ENCODE assay signal across 12 cellular contexts in genomic region chr12:49641748-49642369, GRCh38. TPM values are rescaled to one million over a fixed set of nuclear protein-coding genes. Genes with fewer than 3 reads are reported as not detected.
"Had no signal": no experiment of that assay in that cellular context is flagged by ENCODE, and none has a peak within 500 bp of the region (broad histone marks: within the 10 kb centered on the region; RNA-seq: fewer than 3 reads in every experiment).

No MANE protein-coding gene starts in this region.

- ATAC-seq: SK-N-SH treated with all-trans-retinoic acid at 6 μM for 48 hours, WTC11 had no signal

- H3K9me3 ChIP-seq: left ventricle myocardium inferior, sigmoid colon, transverse colon had no signal

- H3K36me3 ChIP-seq: transverse colon had no signal

- DNase-seq: activated CD4-positive, alpha-beta T cell treated with anti-CD3 and anti-CD28 coated beads, Interleukin-2, amount 50 U/mL, for 1 hour; activated CD8-positive, alpha-beta memory T cell treated with anti-CD3 and anti-CD28 coated beads for 24 hours; cerebellar nuclear complex; left ventricle myocardium inferior; nephron progenitor cell; sigmoid colon; stimulated activated CD4-positive, alpha-beta T cell treated with anti-CD3 and anti-CD28 coated beads, Interleukin-2, amount 100 ng/mL, for 48 hours; stimulated activated naive CD4-positive, alpha-beta T cell; transverse colon had no signal

- H3K4me3 ChIP-seq: left ventricle myocardium inferior, sigmoid colon, transverse colon had no signal

- H3K27ac ChIP-seq: left ventricle myocardium inferior, sigmoid colon, transverse colon had no signal

- H3K27me3 ChIP-seq: sigmoid colon, transverse colon had no signal

RNA-seq across cellular contexts. Expression of gene FAM186B, which starts 36.4 kb away (rescaled TPM):
- total RNA-seq: epithelial cell of proximal tubule had no signal
